1 cellular context compared by ENCODE assay signal in genomic region chr2:53473236-53473635, GRCh38.
TF ChIP-seq lines count a peak whose summit lies in the region.

No MANE protein-coding gene starts in this region.

TF ChIP-seq in GM12878, 131 proteins besides CTCF, POLR2A, EP300 and RAD21 (continued from another document):
- TF ChIP-seq SKIL (IDR thresholded peaks at IDR 0.05; ENCODE audit: low read depth, poor library complexity, severe bottlenecking) (no peak), NFIC (IDR thresholded peaks at IDR 0.05; ENCODE audit: low read depth, low read length) (no peak), CREM (IDR thresholded peaks at IDR 0.05; ENCODE audit: low read depth) (no peak), BACH1 (IDR thresholded peaks at IDR 0.05; ENCODE audit: borderline replicate concordance) (no peak), ZNF687 (IDR thresholded peaks at IDR 0.05) (no peak)
